Comparison of ENCODE assay signal across 22 cellular contexts in the genomic region with DNA sequence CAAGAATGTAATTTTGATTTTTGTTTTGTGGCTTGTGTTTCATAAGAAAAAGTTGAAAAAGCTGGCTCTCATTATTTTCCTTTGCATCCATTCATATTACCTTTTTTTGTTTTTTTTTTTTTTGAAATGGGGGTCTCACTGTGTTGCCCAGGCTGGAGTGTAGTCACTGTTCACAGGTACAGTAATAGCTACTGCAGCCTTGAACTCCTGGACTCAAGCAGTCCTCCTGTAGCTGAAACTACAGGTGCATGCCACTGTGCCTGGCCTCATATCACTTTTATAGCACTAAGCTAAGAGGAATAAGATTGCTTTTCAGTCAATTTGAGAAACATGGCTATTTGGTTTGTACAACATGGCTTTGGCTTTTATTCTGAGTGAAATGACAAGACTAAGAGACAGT.
"Had no signal": no experiment of that assay in that cellular context is flagged by ENCODE, and none has a peak within 500 bp of the region (broad histone marks: within the 10 kb centered on the region; RNA-seq: fewer than 3 reads in every experiment).

No MANE protein-coding gene starts in this region.

- H3K4me3 ChIP-seq: sigmoid colon, thoracic aorta, upper lobe of left lung had no signal

- H3K4me3 Mint-ChIP-seq: activated CD4-positive, alpha-beta memory T cell treated with anti-CD3 and anti-CD28 coated beads for 36 hours; activated naive CD4-positive, alpha-beta T cell treated with anti-CD3 and anti-CD28 coated beads, Interleukin-2, amount 10 ng/mL, durations not matched to agents 7 days and 5 days; activated T-cell treated with anti-CD3 and anti-CD28 coated beads, Interleukin-2, amount 50 U/mL, for 72 hours; nephron; stimulated activated naive B cell treated with anti-CD40 and anti-IgM and Interleukin-4, amounts not matched to agents 10 μg/mL and 1 μg/mL and 100 μg/mL, for 72 hours; T-helper 1 cell treated with Interleukin-12 subunit alpha and Interleukin-12 subunit beta and Interleukin-4 antibody, amounts not matched to agents 30 μg/mL and 1 μg/mL, for 36 hours had no signal

- H3K36me3 ChIP-seq: sigmoid colon, thoracic aorta, upper lobe of left lung had no signal

- DNase-seq: activated CD4-positive, alpha-beta memory T cell treated with anti-CD3 and anti-CD28 coated beads for 36 hours; activated CD4-positive, alpha-beta T cell treated with anti-CD3 and anti-CD28 coated beads for 4 hours; activated CD4-positive, CD25-positive, alpha-beta regulatory T cell; activated effector memory CD4-positive, alpha-beta T cell treated with anti-CD3 and anti-CD28 coated beads, Interleukin-2, amount 50 U/mL, for 16 hours; activated naive CD4-positive, alpha-beta T cell treated with anti-CD3 and anti-CD28 coated beads, Interleukin-2, amount 10 ng/mL, durations not matched to agents 7 days and 5 days; activated T-cell treated with anti-CD3 and anti-CD28 coated beads, Interleukin-2, amount 50 U/mL, for 72 hours; amygdala; effector CD4-positive, alpha-beta T cell; foreskin melanocyte; glutamatergic neuron; hippocampal formation; occipital lobe; sigmoid colon; stimulated activated CD4-positive, alpha-beta T cell treated with anti-CD3 and anti-CD28 coated beads, Interleukin-2, amount 100 ng/mL, for 48 hours; stimulated activated CD8-positive, alpha-beta memory T cell treated with anti-CD3 and anti-CD28 coated beads, Interleukin-4, amount 100 ng/mL, for 48 hours; stimulated activated naive B cell treated with anti-CD40 and anti-IgM and Interleukin-4, amounts not matched to agents 10 μg/mL and 1 μg/mL and 100 μg/mL, for 72 hours; T1000; upper lobe of left lung had no signal

- H3K9me3 ChIP-seq: sigmoid colon, thoracic aorta, upper lobe of left lung had no signal

- H3K9me3 Mint-ChIP-seq: activated CD4-positive, alpha-beta memory T cell treated with anti-CD3 and anti-CD28 coated beads for 36 hours; activated naive CD4-positive, alpha-beta T cell treated with anti-CD3 and anti-CD28 coated beads, Interleukin-2, amount 10 ng/mL, durations not matched to agents 7 days and 5 days; activated T-cell treated with anti-CD3 and anti-CD28 coated beads, Interleukin-2, amount 50 U/mL, for 72 hours; stimulated activated naive B cell treated with anti-CD40 and anti-IgM and Interleukin-4, amounts not matched to agents 10 μg/mL and 1 μg/mL and 100 μg/mL, for 72 hours; T-helper 1 cell treated with Interleukin-12 subunit alpha and Interleukin-12 subunit beta and Interleukin-4 antibody, amounts not matched to agents 30 μg/mL and 1 μg/mL, for 36 hours had no signal

- H3K27me3 ChIP-seq: sigmoid colon, upper lobe of left lung had no signal

- H3K27me3 Mint-ChIP-seq: activated CD4-positive, alpha-beta memory T cell treated with anti-CD3 and anti-CD28 coated beads for 36 hours; activated naive CD4-positive, alpha-beta T cell treated with anti-CD3 and anti-CD28 coated beads, Interleukin-2, amount 10 ng/mL, durations not matched to agents 7 days and 5 days; stimulated activated naive B cell treated with anti-CD40 and anti-IgM and Interleukin-4, amounts not matched to agents 10 μg/mL and 1 μg/mL and 100 μg/mL, for 72 hours had no signal

- ATAC-seq: activated T-cell treated with anti-CD3 and anti-CD28 coated beads, Interleukin-2, amount 50 U/mL, for 72 hours; esophagus mucosa; stimulated activated naive B cell treated with anti-CD40 and anti-IgM and Interleukin-4, amounts not matched to agents 10 μg/mL and 1 μg/mL and 100 μg/mL, for 72 hours had no signal

- H3K36me3 Mint-ChIP-seq: activated naive CD4-positive, alpha-beta T cell treated with anti-CD3 and anti-CD28 coated beads, Interleukin-2, amount 10 ng/mL, durations not matched to agents 7 days and 5 days had no signal

- H3K27ac Mint-ChIP-seq: activated CD4-positive, alpha-beta memory T cell treated with anti-CD3 and anti-CD28 coated beads for 36 hours; activated naive CD4-positive, alpha-beta T cell treated with anti-CD3 and anti-CD28 coated beads, Interleukin-2, amount 10 ng/mL, durations not matched to agents 7 days and 5 days; activated T-cell treated with anti-CD3 and anti-CD28 coated beads, Interleukin-2, amount 50 U/mL, for 72 hours; stimulated activated naive B cell treated with anti-CD40 and anti-IgM and Interleukin-4, amounts not matched to agents 10 μg/mL and 1 μg/mL and 100 μg/mL, for 72 hours; T-helper 1 cell treated with Interleukin-12 subunit alpha and Interleukin-12 subunit beta and Interleukin-4 antibody, amounts not matched to agents 30 μg/mL and 1 μg/mL, for 36 hours had no signal

- H3K27ac ChIP-seq: sigmoid colon, thoracic aorta, upper lobe of left lung had no signal
